Comparison of ENCODE assay signal across 1 cellular context in genomic region chr20:49989234-49990065, GRCh38.
TF ChIP-seq lines count a peak whose summit lies in the region.

No MANE protein-coding gene starts in this region.

TF ChIP-seq in WTC11, 78 proteins besides CTCF, POLR2A, EP300 and RAD21 (continued from another document):
- no peak for TF ChIP-seq ZSCAN18 (CRISPR knock-in tag; IDR thresholded peaks at IDR 0.05)
- TF ChIP-seq ATF3 (CRISPR knock-in tag; conservative IDR thresholded peaks at IDR 0.05), result no peak
- no peak for TF ChIP-seq USF2 (CRISPR knock-in tag; IDR thresholded peaks at IDR 0.05)
- no peak for TF ChIP-seq MLX (CRISPR knock-in tag; IDR thresholded peaks at IDR 0.05)
- TF ChIP-seq FOXP4 (CRISPR knock-in tag; IDR thresholded peaks at IDR 0.05), result 0 out of 2 replicates have a peak, but pooled peaks have one; percentile 14
- TF ChIP-seq ZNF423 (CRISPR knock-in tag; IDR thresholded peaks at IDR 0.05), result no peak
- no peak for TF ChIP-seq MYBL2 (CRISPR knock-in tag; IDR thresholded peaks at IDR 0.05)
- TF ChIP-seq ETV6 (CRISPR knock-in tag; IDR thresholded peaks at IDR 0.05), result peak; percentile 32; the same call in 1 of the 2 replicates
- TF ChIP-seq ZNF532 (CRISPR knock-in tag; IDR thresholded peaks at IDR 0.05; ENCODE audit: borderline replicate concordance), result no peak
TF ChIP-seq in WTC11: peak in this region for 3.
